ENCODE assay signal across 25 cellular contexts in genomic region chr9:122058051-122058450, GRCh38. TPM values are rescaled to one million over a fixed set of nuclear protein-coding genes. Genes with fewer than 3 reads are reported as not detected.
DNase-seq lines count a peak whose midpoint lies in the region; ATAC-seq and TF ChIP-seq lines count a peak whose summit lies in the region.
"Had no signal": no experiment of that assay in that cellular context is flagged by ENCODE, and none has a peak within 500 bp of the region (broad histone marks: within the 10 kb centered on the region; RNA-seq: fewer than 3 reads in every experiment).

No MANE protein-coding gene starts in this region.

- no peak overlapping the region for H3K4me3 Mint-ChIP-seq in activated T-cell treated with anti-CD3 and anti-CD28 coated beads, Interleukin-2, amount 50 U/mL, for 72 hours
- H3K4me3 Mint-ChIP-seq: CD4-positive, CD25-positive, alpha-beta regulatory T cell had no signal

- H3K23ac ChIP-seq in trophoblast cell (ENCODE audit: low read length): no peak overlapping the region

- H3K79me2 ChIP-seq in trophoblast cell (ENCODE audit: control insufficient read depth, insufficient read depth, low read length, poor library complexity): no peaks in the 10 kb centered on the region

- peaks cover 4% of the 10 kb centered on the region for H3K4me1 Mint-ChIP-seq in activated T-cell treated with anti-CD3 and anti-CD28 coated beads, Interleukin-2, amount 50 U/mL, for 72 hours (ENCODE audit: low read depth)

- H3K9me3 Mint-ChIP-seq in activated T-cell treated with anti-CD3 and anti-CD28 coated beads, Interleukin-2, amount 50 U/mL, for 72 hours: no peaks in the 10 kb centered on the region
- H3K9me3 Mint-ChIP-seq: CD4-positive, CD25-positive, alpha-beta regulatory T cell had no signal

- no peak overlapping the region for H3K4ac ChIP-seq in trophoblast cell (ENCODE audit: low read depth, low read length)

- H3K9me3 ChIP-seq in esophagus muscularis mucosa (no peaks in the 10 kb centered on the region), trophoblast cell (ENCODE audit: insufficient read depth, low read depth, low read length) (no peaks in the 10 kb centered on the region), mucosa of descending colon (no peaks in the 10 kb centered on the region)
- H3K9me3 ChIP-seq: BLaER1, MG63, Peyer's patch had no signal

- H3K27me3 Mint-ChIP-seq in activated T-cell treated with anti-CD3 and anti-CD28 coated beads, Interleukin-2, amount 50 U/mL, for 72 hours (ENCODE audit: low read depth): no peaks in the 10 kb centered on the region
- H3K27me3 Mint-ChIP-seq: CD4-positive, CD25-positive, alpha-beta regulatory T cell had no signal

- 69% methylated on average over 4 of the region's 4 CpGs for WGBS in esophagus muscularis mucosa
- WGBS in trophoblast cell (ENCODE audit: extremely low coverage, insufficient coverage, insufficient read length): no CpG with 5 or more reads among the region's 4 CpGs

- no peak overlapping the region for H3K4me2 ChIP-seq in trophoblast cell (ENCODE audit: low read length)
- H3K4me2 ChIP-seq: BLaER1 had no signal

- H3K4me1 ChIP-seq in esophagus muscularis mucosa: peaks cover 0 to 17% (median 8%) of the 10 kb centered on the region in 4 donors
- H3K4me1 ChIP-seq in trophoblast cell (ENCODE audit: control insufficient read depth in 1 of 2, insufficient read depth in 2 of 2, low read length in 2 of 2): no peaks in the 10 kb centered on the region
- H3K4me1 ChIP-seq in mucosa of descending colon (ENCODE audit: low read depth): no peaks in the 10 kb centered on the region

- no peak overlapping the region for H2AK5ac ChIP-seq in trophoblast cell (ENCODE audit: low read length)

- H4K91ac ChIP-seq in trophoblast cell (ENCODE audit: low read depth, low read length): no peak overlapping the region

- H3K14ac ChIP-seq in trophoblast cell (ENCODE audit: low read length): no peak overlapping the region

- H2BK5ac ChIP-seq in trophoblast cell (ENCODE audit: low read depth, low read length, poor library complexity): no peak overlapping the region

- no peak overlapping the region for H3K18ac ChIP-seq in trophoblast cell (ENCODE audit: low read length)

- no peaks in the 10 kb centered on the region for H3K79me1 ChIP-seq in trophoblast cell (ENCODE audit: low read length)

- H4K12ac ChIP-seq in trophoblast cell (ENCODE audit: low read depth, low read length): no peak overlapping the region

- H3K36me3 ChIP-seq in esophagus muscularis mucosa: no peaks in the 10 kb centered on the region
- no peaks in the 10 kb centered on the region for H3K36me3 ChIP-seq in trophoblast cell (ENCODE audit: control insufficient read depth in 1 of 2, insufficient read depth in 2 of 2, low read length in 2 of 2)
- H3K36me3 ChIP-seq in mucosa of descending colon (ENCODE audit: low read depth): no peaks in the 10 kb centered on the region
- H3K36me3 ChIP-seq: BLaER1, MG63, Peyer's patch had no signal

- intact Hi-C loops in esophagus muscularis mucosa (cut with DNase I) (no loop called here), mucosa of descending colon (cut with DNase I, micrococcal nuclease) (no loop called here)

- H2BK12ac ChIP-seq in trophoblast cell (ENCODE audit: low read length): no peak overlapping the region

- no peak overlapping the region for H2BK120ac ChIP-seq in trophoblast cell (ENCODE audit: insufficient read depth, low read length, poor library complexity)

- H2AFZ ChIP-seq in trophoblast cell (ENCODE audit: insufficient read depth, low read length, poor library complexity): no peak overlapping the region
- H2AFZ ChIP-seq: GM23248 had no signal

- TF ChIP-seq CTCF in AG10803 (conservative IDR thresholded peaks at IDR 0.05; ENCODE audit: low read length) (no peak), esophagus muscularis mucosa (IDR thresholded peaks at IDR 0.05) (no peak), mucosa of descending colon (IDR thresholded peaks at IDR 0.05) (no peak)

- no peak for TF ChIP-seq POLR2A in esophagus muscularis mucosa (IDR thresholded peaks at IDR 0.05; ENCODE audit: low read depth)

- H3K27me3 ChIP-seq in esophagus muscularis mucosa (no peaks in the 10 kb centered on the region), trophoblast cell (ENCODE audit: insufficient read depth, low read length) (no peaks in the 10 kb centered on the region)
- H3K27me3 ChIP-seq: BLaER1, MG63, Peyer's patch had no signal

- no peak for ATAC-seq in activated T-cell treated with anti-CD3 and anti-CD28 coated beads, Interleukin-2, amount 50 U/mL, for 72 hours (replicated peaks in 1 of 2)
- ATAC-seq in mucosa of descending colon (no peak), GM19397 (IDR thresholded peaks at IDR 0.05; ENCODE audit: unreplicated experiment) (no peak)

- H3K36me3 Mint-ChIP-seq in activated T-cell treated with anti-CD3 and anti-CD28 coated beads, Interleukin-2, amount 50 U/mL, for 72 hours (ENCODE audit: insufficient read depth in 2 of 2): no peaks in the 10 kb centered on the region

- no peak for TF ChIP-seq EP300 in esophagus muscularis mucosa (IDR thresholded peaks at IDR 0.05)

- DNase-seq in AG10803 (ENCODE audit: low read depth): peak; percentile 17
- peak; percentile 78 for DNase-seq in NCI-H82 (lab: John Stamatoyannopoulos, UW)
- DNase-seq in esophagus muscularis mucosa (ENCODE audit: extremely low spot score): peak; percentile 70
- DNase-seq in trophoblast cell: peak; percentile 31 to 51
- no peak for DNase-seq in NCI-H446 (lab: John Stamatoyannopoulos, UW)
- DNase-seq in activated T-cell treated with anti-CD3 and anti-CD28 coated beads, Interleukin-2, amount 50 U/mL, for 72 hours: no peak
- DNase-seq in mucosa of descending colon: no peak
- DNase-seq: 8988T; ACHN; CD4-positive, CD25-positive, alpha-beta regulatory T cell; H7; IMR-90; KG1; MG63; NCI-H1105 treated with DMSO at 0.1 percent for 48 hours; NCI-H1694; NCI-H2029 treated with DMSO at 0.1 percent for 48 hours; NCI-H2171; NCI-H345; Peyer's patch; SIG-M5 had no signal

- no peak overlapping the region for H4K8ac ChIP-seq in trophoblast cell (ENCODE audit: low read depth, low read length)

- H3K4me3 ChIP-seq in AG10803 (ENCODE audit: low read length): no peak overlapping the region
- no peak overlapping the region for H3K4me3 ChIP-seq in esophagus muscularis mucosa
- no peak overlapping the region for H3K4me3 ChIP-seq in trophoblast cell (ENCODE audit: low read depth, low read length)
- H3K4me3 ChIP-seq in mucosa of descending colon: no peak overlapping the region
- H3K4me3 ChIP-seq: BLaER1, GM23248, MG63, Peyer's patch, SK-N-MC had no signal

- H3K27ac ChIP-seq in esophagus muscularis mucosa (replicated peaks in 1 of 4): no peak overlapping the region
- no peak overlapping the region for H3K27ac ChIP-seq in trophoblast cell (ENCODE audit: low read depth, low read length)
- H3K27ac ChIP-seq: BLaER1, GM23248, Peyer's patch, SK-N-MC had no signal

- H3K9ac ChIP-seq in trophoblast cell (ENCODE audit: low read length): no peak overlapping the region
- H3K9ac ChIP-seq: BLaER1, GM23248 had no signal

- no peak overlapping the region for H3K27ac Mint-ChIP-seq in activated T-cell treated with anti-CD3 and anti-CD28 coated beads, Interleukin-2, amount 50 U/mL, for 72 hours
- H3K27ac Mint-ChIP-seq: CD4-positive, CD25-positive, alpha-beta regulatory T cell had no signal

RNA-seq across cellular contexts. Expression of gene TTLL11, which starts 35.1 kb away (rescaled TPM):
- 10 to 100 TPM; 20.5 to 41.3 (median 27.6) TPM for total RNA-seq in esophagus muscularis mucosa
- 1.0 and 1.1 TPM in 2 replicates for polyA plus RNA-seq in trophoblast cell (2013)
- 1 to 10 TPM; 2.5 to 2.6 TPM for total RNA-seq in activated T-cell treated with anti-CD3 and anti-CD28 coated beads, Interleukin-2, amount 50 U/mL, for 72 hours
- total RNA-seq in mucosa of descending colon: 10 to 100 TPM in 1 of 3 donors, 1 to 10 TPM in 2; 6.0 to 22.2 (median 6.4) TPM

Comparison
In these comparisons a context has a peak if more than half of its experiments do, and no peak if none do; other contexts are left out.
1. DNase-seq: peak in AG10803 (single experiment), NCI-H82 (single experiment), esophagus muscularis mucosa (single experiment) and trophoblast cell (2 of 2); none in NCI-H446 (0 of 2), activated T-cell treated with anti-CD3 and anti-CD28 coated beads, Interleukin-2, amount 50 U/mL, for 72 hours (0 of 2) and mucosa of descending colon (0 of 3).